In the genomic region with DNA sequence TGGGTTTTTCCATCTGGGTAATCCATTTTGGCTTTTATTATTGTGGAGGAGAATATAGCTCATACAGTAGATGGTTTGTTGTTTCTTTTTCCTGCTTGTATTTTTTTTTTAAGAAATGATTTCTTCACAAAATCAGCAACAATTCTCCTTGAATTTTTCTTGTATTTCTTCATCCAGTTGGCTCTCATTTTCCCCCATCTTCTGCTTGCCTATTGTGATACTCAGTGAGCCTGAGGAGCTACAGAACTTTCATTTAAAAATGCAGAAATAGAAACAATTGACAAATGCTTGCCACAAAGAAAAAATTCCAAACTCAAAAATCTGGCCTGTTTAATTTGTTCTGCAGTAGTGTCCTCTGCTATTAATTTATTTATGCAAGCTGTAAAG, we compare ENCODE assay signal across 3 cellular contexts.
TF ChIP-seq lines count a peak whose summit lies in the region.

No MANE protein-coding gene starts in this region.

TF ChIP-seq in A549, 52 proteins besides CTCF, POLR2A, EP300 and RAD21 (continued from another document):
- TF ChIP-seq, protein P1, sequence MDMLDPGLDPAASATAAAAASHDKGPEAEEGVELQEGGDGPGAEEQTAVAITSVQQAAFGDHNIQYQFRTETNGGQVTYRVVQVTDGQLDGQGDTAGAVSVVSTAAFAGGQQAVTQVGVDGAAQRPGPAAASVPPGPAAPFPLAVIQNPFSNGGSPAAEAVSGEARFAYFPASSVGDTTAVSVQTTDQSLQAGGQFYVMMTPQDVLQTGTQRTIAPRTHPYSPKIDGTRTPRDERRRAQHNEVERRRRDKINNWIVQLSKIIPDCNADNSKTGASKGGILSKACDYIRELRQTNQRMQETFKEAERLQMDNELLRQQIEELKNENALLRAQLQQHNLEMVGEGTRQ (IDR thresholded peaks at IDR 0.05), result no peak
- TF ChIP-seq EHMT2 (IDR thresholded peaks at IDR 0.05; ENCODE audit: low read depth) (no peak), CHD4 (IDR thresholded peaks at IDR 0.05; ENCODE audit: borderline replicate concordance) (no peak), TP53 (CRISPR knock-in tag; IDR thresholded peaks at IDR 0.05) (no peak), TFCP2L1 (CRISPR knock-in tag; IDR thresholded peaks at IDR 0.05) (no peak), HOXA7 (CRISPR knock-in tag; IDR thresholded peaks at IDR 0.05) (no peak), HDAC2 (IDR thresholded peaks at IDR 0.05) (no peak), POLR2AphosphoS2 (conservative IDR thresholded peaks at IDR 0.05; ENCODE audit: low read length) (no peak)
- TF ChIP-seq, protein P2, sequence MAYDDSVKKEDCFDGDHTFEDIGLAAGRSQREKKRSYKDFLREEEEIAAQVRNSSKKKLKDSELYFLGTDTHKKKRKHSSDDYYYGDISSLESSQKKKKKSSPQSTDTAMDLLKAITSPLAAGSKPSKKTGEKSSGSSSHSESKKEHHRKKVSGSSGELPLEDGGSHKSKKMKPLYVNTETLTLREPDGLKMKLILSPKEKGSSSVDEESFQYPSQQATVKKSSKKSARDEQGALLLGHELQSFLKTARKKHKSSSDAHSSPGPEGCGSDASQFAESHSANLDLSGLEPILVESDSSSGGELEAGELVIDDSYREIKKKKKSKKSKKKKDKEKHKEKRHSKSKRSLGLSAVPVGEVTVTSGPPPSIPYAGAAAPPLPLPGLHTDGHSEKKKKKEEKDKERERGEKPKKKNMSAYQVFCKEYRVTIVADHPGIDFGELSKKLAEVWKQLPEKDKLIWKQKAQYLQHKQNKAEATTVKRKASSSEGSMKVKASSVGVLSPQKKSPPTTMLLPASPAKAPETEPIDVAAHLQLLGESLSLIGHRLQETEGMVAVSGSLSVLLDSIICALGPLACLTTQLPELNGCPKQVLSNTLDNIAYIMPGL (CRISPR knock-in tag; IDR thresholded peaks at IDR 0.05; ENCODE audit: borderline replicate concordance), result no peak
- TF ChIP-seq, protein P3, sequence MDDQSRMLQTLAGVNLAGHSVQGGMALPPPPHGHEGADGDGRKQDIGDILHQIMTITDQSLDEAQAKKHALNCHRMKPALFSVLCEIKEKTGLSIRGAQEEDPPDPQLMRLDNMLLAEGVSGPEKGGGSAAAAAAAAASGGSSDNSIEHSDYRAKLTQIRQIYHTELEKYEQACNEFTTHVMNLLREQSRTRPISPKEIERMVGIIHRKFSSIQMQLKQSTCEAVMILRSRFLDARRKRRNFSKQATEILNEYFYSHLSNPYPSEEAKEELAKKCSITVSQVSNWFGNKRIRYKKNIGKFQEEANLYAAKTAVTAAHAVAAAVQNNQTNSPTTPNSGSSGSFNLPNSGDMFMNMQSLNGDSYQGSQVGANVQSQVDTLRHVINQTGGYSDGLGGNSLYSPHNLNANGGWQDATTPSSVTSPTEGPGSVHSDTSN (IDR thresholded peaks at IDR 0.05), result no peak

TF ChIP-seq in HEK293, 187 proteins besides CTCF, POLR2A, EP300 and RAD21 (continued from another document):
- TF ChIP-seq, protein P4, sequence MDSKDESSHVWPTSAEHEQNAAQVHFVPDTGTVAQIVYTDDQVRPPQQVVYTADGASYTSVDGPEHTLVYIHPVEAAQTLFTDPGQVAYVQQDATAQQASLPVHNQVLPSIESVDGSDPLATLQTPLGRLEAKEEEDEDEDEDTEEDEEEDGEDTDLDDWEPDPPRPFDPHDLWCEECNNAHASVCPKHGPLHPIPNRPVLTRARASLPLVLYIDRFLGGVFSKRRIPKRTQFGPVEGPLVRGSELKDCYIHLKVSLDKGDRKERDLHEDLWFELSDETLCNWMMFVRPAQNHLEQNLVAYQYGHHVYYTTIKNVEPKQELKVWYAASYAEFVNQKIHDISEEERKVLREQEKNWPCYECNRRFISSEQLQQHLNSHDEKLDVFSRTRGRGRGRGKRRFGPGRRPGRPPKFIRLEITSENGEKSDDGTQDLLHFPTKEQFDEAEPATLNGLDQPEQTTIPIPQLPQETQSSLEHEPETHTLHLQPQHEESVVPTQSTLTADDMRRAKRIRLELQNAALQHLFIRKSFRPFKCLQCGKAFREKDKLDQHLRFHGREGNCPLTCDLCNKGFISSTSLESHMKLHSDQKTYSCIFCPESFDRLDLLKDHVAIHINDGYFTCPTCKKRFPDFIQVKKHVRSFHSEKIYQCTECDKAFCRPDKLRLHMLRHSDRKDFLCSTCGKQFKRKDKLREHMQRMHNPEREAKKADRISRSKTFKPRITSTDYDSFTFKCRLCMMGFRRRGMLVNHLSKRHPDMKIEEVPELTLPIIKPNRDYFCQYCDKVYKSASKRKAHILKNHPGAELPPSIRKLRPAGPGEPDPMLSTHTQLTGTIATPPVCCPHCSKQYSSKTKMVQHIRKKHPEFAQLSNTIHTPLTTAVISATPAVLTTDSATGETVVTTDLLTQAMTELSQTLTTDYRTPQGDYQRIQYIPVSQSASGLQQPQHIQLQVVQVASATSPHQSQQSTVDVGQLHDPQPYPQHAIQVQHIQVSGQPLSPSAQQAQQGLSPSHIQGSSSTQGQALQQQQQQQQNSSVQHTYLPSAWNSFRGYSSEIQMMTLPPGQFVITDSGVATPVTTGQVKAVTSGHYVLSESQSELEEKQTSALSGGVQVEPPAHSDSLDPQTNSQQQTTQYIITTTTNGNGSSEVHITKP (tag by site-specific recombination; IDR thresholded peaks at IDR 0.05), result peak; percentile 31; the same call in 1 of the 2 replicates
TF ChIP-seq in HEK293: peak in this region for 1.

TF ChIP-seq in HepG2, 621 proteins besides CTCF, POLR2A, EP300 and RAD21:
- TF ChIP-seq, protein P5, sequence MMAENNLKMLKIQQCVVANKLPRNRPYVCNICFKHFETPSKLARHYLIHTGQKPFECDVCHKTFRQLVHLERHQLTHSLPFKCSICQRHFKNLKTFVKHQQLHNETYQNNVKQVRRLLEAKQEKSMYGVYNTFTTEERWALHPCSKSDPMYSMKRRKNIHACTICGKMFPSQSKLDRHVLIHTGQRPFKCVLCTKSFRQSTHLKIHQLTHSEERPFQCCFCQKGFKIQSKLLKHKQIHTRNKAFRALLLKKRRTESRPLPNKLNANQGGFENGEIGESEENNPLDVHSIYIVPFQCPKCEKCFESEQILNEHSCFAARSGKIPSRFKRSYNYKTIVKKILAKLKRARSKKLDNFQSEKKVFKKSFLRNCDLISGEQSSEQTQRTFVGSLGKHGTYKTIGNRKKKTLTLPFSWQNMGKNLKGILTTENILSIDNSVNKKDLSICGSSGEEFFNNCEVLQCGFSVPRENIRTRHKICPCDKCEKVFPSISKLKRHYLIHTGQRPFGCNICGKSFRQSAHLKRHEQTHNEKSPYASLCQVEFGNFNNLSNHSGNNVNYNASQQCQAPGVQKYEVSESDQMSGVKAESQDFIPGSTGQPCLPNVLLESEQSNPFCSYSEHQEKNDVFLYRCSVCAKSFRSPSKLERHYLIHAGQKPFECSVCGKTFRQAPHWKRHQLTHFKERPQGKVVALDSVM (CRISPR knock-in tag; IDR thresholded peaks at IDR 0.05), result no peak
- TF ChIP-seq ZBTB8A (CRISPR knock-in tag; IDR thresholded peaks at IDR 0.05; ENCODE audit: borderline replicate concordance, low read depth) (no peak), TAF15 (IDR thresholded peaks at IDR 0.05; ENCODE audit: low read depth, low read length, poor library complexity, severe bottlenecking) (no peak), FOXK1 (CRISPR knock-in tag; IDR thresholded peaks at IDR 0.05; ENCODE audit: borderline replicate concordance, low read depth) (no peak), ZNF567 (CRISPR knock-in tag; IDR thresholded peaks at IDR 0.05; ENCODE audit: borderline replicate concordance) (no peak), ZSCAN25 (CRISPR knock-in tag; IDR thresholded peaks at IDR 0.05) (no peak), ZSCAN12 (CRISPR knock-in tag; IDR thresholded peaks at IDR 0.05) (no peak)
- TF ChIP-seq, protein P6, sequence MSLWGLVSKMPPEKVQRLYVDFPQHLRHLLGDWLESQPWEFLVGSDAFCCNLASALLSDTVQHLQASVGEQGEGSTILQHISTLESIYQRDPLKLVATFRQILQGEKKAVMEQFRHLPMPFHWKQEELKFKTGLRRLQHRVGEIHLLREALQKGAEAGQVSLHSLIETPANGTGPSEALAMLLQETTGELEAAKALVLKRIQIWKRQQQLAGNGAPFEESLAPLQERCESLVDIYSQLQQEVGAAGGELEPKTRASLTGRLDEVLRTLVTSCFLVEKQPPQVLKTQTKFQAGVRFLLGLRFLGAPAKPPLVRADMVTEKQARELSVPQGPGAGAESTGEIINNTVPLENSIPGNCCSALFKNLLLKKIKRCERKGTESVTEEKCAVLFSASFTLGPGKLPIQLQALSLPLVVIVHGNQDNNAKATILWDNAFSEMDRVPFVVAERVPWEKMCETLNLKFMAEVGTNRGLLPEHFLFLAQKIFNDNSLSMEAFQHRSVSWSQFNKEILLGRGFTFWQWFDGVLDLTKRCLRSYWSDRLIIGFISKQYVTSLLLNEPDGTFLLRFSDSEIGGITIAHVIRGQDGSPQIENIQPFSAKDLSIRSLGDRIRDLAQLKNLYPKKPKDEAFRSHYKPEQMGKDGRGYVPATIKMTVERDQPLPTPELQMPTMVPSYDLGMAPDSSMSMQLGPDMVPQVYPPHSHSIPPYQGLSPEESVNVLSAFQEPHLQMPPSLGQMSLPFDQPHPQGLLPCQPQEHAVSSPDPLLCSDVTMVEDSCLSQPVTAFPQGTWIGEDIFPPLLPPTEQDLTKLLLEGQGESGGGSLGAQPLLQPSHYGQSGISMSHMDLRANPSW (CRISPR knock-in tag; IDR thresholded peaks at IDR 0.05; ENCODE audit: borderline replicate concordance), result no peak
- TF ChIP-seq, protein P7, sequence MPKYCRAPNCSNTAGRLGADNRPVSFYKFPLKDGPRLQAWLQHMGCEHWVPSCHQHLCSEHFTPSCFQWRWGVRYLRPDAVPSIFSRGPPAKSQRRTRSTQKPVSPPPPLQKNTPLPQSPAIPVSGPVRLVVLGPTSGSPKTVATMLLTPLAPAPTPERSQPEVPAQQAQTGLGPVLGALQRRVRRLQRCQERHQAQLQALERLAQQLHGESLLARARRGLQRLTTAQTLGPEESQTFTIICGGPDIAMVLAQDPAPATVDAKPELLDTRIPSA (CRISPR knock-in tag; IDR thresholded peaks at IDR 0.05; ENCODE audit: borderline replicate concordance), result no peak
- TF ChIP-seq, protein P8, sequence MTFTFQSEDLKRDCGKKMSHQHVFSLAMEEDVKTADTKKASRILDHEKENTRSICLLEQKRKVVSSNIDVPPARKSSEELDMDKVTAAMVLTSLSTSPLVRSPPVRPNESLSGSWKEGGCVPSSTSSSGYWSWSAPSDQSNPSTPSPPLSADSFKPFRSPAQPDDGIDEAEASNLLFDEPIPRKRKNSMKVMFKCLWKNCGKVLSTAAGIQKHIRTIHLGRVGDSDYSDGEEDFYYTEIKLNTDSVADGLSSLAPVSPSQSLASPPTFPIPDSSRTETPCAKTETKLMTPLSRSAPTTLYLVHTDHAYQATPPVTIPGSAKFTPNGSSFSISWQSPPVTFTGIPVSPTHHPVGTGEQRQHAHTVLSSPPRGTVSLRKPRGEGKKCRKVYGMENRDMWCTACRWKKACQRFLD (CRISPR knock-in tag; IDR thresholded peaks at IDR 0.05; ENCODE audit: borderline replicate concordance), result no peak
